Comparison of ENCODE assay signal across 7 cellular contexts in genomic region chr12:112096667-112097066, GRCh38. TPM values are rescaled to one million over a fixed set of nuclear protein-coding genes. Genes with fewer than 3 reads are reported as not detected.
DNase-seq lines count a peak whose midpoint lies in the region; ATAC-seq and TF ChIP-seq lines count a peak whose summit lies in the region.

No MANE protein-coding gene starts in this region.

- no peaks in the 10 kb centered on the region for H3K9me3 ChIP-seq in psoas muscle
- H3K9me3 ChIP-seq in neural progenitor cell (ENCODE audit: low read depth) = no peaks in the 10 kb centered on the region

- H3K4me2 ChIP-seq in neural progenitor cell = no peak overlapping the region

- peak overlapping the region; percentile 16 for H3K27ac ChIP-seq in caudate nucleus (ENCODE audit: low read depth, low read length)
- peak overlapping the region; percentile 59 for H3K27ac ChIP-seq in psoas muscle
- H3K27ac ChIP-seq in neural progenitor cell = no peak overlapping the region

- 46 to 71% (median 54%) methylated on average over 2 of the region's 2 CpGs for WGBS in psoas muscle, 3 donors

- H3K36me3 ChIP-seq in psoas muscle (ENCODE audit: insufficient read depth in 1 of 2, low read depth in 1 of 2) (peaks cover 4 to 56% of the 10 kb centered on the region in 2 donors), neural progenitor cell (peaks cover 8% of the 10 kb centered on the region)

- no peak overlapping the region for H3K4me3 ChIP-seq in psoas muscle
- no peak overlapping the region for H3K4me3 ChIP-seq in neural progenitor cell

- H4K20me1 ChIP-seq in neural progenitor cell (ENCODE audit: low read depth) = peaks cover 21% of the 10 kb centered on the region

- peaks cover 17% of the 10 kb centered on the region for H3K4me1 ChIP-seq in psoas muscle
- H3K4me1 ChIP-seq in neural progenitor cell = no peaks in the 10 kb centered on the region

- peak; percentile 77 for DNase-seq in NCI-H226
- no peak for DNase-seq in caudate nucleus (lab: John Stamatoyannopoulos, UW)
- no peak for DNase-seq in psoas muscle
- no peak for DNase-seq in neural progenitor cell (ENCODE audit: low spot score)
- DNase-seq in GM13977 (ENCODE audit: low spot score) = no peak
- no peak for DNase-seq in DMS153 treated with DMSO at 0.1 percent for 48 hours (lab: John Stamatoyannopoulos, UW; ENCODE audit: unreplicated experiment)

- H3K9me3 Mint-ChIP-seq in neural progenitor cell = no peaks in the 10 kb centered on the region

- peaks cover 6% of the 10 kb centered on the region for H3F3A ChIP-seq in neural progenitor cell (ENCODE audit: low read depth)

- ATAC-seq in GM21367 (IDR thresholded peaks at IDR 0.05; ENCODE audit: unreplicated experiment) (peak; percentile 29), psoas muscle (peak; percentile 36 to 72 (median 64))

- TF ChIP-seq CTCF in psoas muscle (IDR thresholded peaks at IDR 0.05) (no peak), neural progenitor cell (IDR thresholded peaks at IDR 0.05) (no peak), GM13977 (IDR thresholded peaks at IDR 0.05; ENCODE audit: extremely low read depth, insufficient read depth, missing control alignments) (no peak)

- H3K4me1 Mint-ChIP-seq in neural progenitor cell = no peaks in the 10 kb centered on the region

- H3K4me3 Mint-ChIP-seq in neural progenitor cell = no peak overlapping the region

- intact Hi-C loops in psoas muscle (cut with DNase I) = loop anchor here in 1 of 2 donors (5.0 kb wide), 1 partner anchor 36 kb away; no protein-coding TSS in a partner anchor

- H3K9ac ChIP-seq in neural progenitor cell = no peak overlapping the region

- peaks cover 26% of the 10 kb centered on the region for H3K36me3 Mint-ChIP-seq in neural progenitor cell

- peaks cover 98% of the 10 kb centered on the region for H3K79me2 ChIP-seq in neural progenitor cell (ENCODE audit: low read depth)

- H3K27me3 ChIP-seq in psoas muscle (ENCODE audit: insufficient read depth in 3 of 3, low read length in 2 of 3) (no peaks in the 10 kb centered on the region), neural progenitor cell (no peaks in the 10 kb centered on the region)

- in situ Hi-C loops in GM13977 (cut with MboI; ENCODE audit: low pct_unique_long_range_greater_than_20kb, low sequenced_read_pairs, unreplicated experiment) = no loop called here

- peaks cover 2% of the 10 kb centered on the region for H3K27me3 Mint-ChIP-seq in neural progenitor cell (ENCODE audit: insufficient read depth, low read depth)

- no peak overlapping the region for H3K27ac Mint-ChIP-seq in neural progenitor cell

- no peak overlapping the region for H2AFZ ChIP-seq in neural progenitor cell (replicated peaks)

RNA-seq across cellular contexts. Expression of gene NAA25, which starts 11.9 kb away (rescaled TPM):
- total RNA-seq in psoas muscle = 10 to 100 TPM; 28.1 to 46.5 (median 42.0) TPM
- 10 to 100 TPM; 10.9 to 27.3 (median 12.3) TPM for polyA plus RNA-seq in psoas muscle
- total RNA-seq in neural progenitor cell (ENCODE audit: low replicate concordance) = 30.8 and 40.7 TPM in 2 replicates

RNA-seq across cellular contexts. Expression of gene TRAFD1, which starts 28.7 kb away (rescaled TPM):
- total RNA-seq in psoas muscle (10 to 100 TPM; 10.1 to 21.0 (median 18.0) TPM), neural progenitor cell (ENCODE audit: low replicate concordance) (35.4 and 40.5 TPM in 2 replicates)
- 10 to 100 TPM in 1 of 3 donors, 1 to 10 TPM in 2; 5.0 to 20.4 (median 9.3) TPM for polyA plus RNA-seq in psoas muscle
